ENCODE assay signal across 8 cellular contexts in genomic region chr17:17041018-17041521, GRCh38. TPM values are rescaled to one million over a fixed set of nuclear protein-coding genes. Genes with fewer than 3 reads are reported as not detected.
DNase-seq lines count a peak whose midpoint lies in the region; ATAC-seq lines count a peak whose summit lies in the region.

No MANE protein-coding gene starts in this region.

- H3K27ac Mint-ChIP-seq in activated naive CD8-positive, alpha-beta T cell treated with anti-CD3 and anti-CD28 coated beads, Interleukin-2, amount 10 ng/mL, durations not matched to agents 7 days and 5 days = no peak overlapping the region

- no peaks in the 10 kb centered on the region for H3K27me3 Mint-ChIP-seq in activated naive CD8-positive, alpha-beta T cell treated with anti-CD3 and anti-CD28 coated beads, Interleukin-2, amount 10 ng/mL, durations not matched to agents 7 days and 5 days

- no peak overlapping the region for H3K4me3 ChIP-seq in MG63

- H3K36me3 ChIP-seq in MG63 = peaks cover 5% of the 10 kb centered on the region

- no peak for ATAC-seq in activated naive CD8-positive, alpha-beta T cell treated with anti-CD3 and anti-CD28 coated beads, Interleukin-2, amount 10 ng/mL, durations not matched to agents 7 days and 5 days (ENCODE audit: low read depth)
- ATAC-seq in left colon = peak; percentile 26
- no peak for ATAC-seq in GM18498 (IDR thresholded peaks at IDR 0.05; ENCODE audit: unreplicated experiment)
- ATAC-seq in HG03460 (IDR thresholded peaks at IDR 0.05; ENCODE audit: unreplicated experiment) = no peak
- no peak for ATAC-seq in HG03442 (IDR thresholded peaks at IDR 0.05; ENCODE audit: unreplicated experiment)

- POLR2A ChIA-PET in activated naive CD8-positive, alpha-beta T cell treated with anti-CD3 and anti-CD28 coated beads, Interleukin-2, amount 10 ng/mL, durations not matched to agents 7 days and 5 days (lab: Charles Lee) = interaction anchor here (1.0 to 1.2 kb wide), 2 partner anchors 67 to 76 kb away, joined by 3 read pairs; no protein-coding TSS in a partner anchor

- H3K4me1 Mint-ChIP-seq in activated naive CD8-positive, alpha-beta T cell treated with anti-CD3 and anti-CD28 coated beads, Interleukin-2, amount 10 ng/mL, durations not matched to agents 7 days and 5 days = peaks cover 33% of the 10 kb centered on the region

- H3K4me3 Mint-ChIP-seq in activated naive CD8-positive, alpha-beta T cell treated with anti-CD3 and anti-CD28 coated beads, Interleukin-2, amount 10 ng/mL, durations not matched to agents 7 days and 5 days = peak overlapping the region; percentile 77

- peak; percentile 42 for DNase-seq in Caki2 (ENCODE audit: low read depth)
- DNase-seq in MG63 = peak; percentile 55
- no peak for DNase-seq in activated naive CD8-positive, alpha-beta T cell treated with anti-CD3 and anti-CD28 coated beads, Interleukin-2, amount 10 ng/mL, durations not matched to agents 7 days and 5 days
- DNase-seq in left colon = peak; percentile 32 to 56

- intact Hi-C loops in left colon (cut with DNase I, micrococcal nuclease) = no loop called here

- H3K27me3 ChIP-seq in MG63 = no peaks in the 10 kb centered on the region

- H3K27ac ChIP-seq in temporal lobe (ENCODE audit: low read depth, low read length) = peak overlapping the region; percentile 72

- H3K9me3 Mint-ChIP-seq in activated naive CD8-positive, alpha-beta T cell treated with anti-CD3 and anti-CD28 coated beads, Interleukin-2, amount 10 ng/mL, durations not matched to agents 7 days and 5 days = no peaks in the 10 kb centered on the region

- H3K36me3 Mint-ChIP-seq in activated naive CD8-positive, alpha-beta T cell treated with anti-CD3 and anti-CD28 coated beads, Interleukin-2, amount 10 ng/mL, durations not matched to agents 7 days and 5 days = peaks cover under 1% of the 10 kb centered on the region

- no peaks in the 10 kb centered on the region for H3K9me3 ChIP-seq in MG63

- in situ Hi-C loops in Caki2 (cut with HindIII; ENCODE audit: low pct_unique_long_range_greater_than_20kb, low sequenced_read_pairs) = no loop called here

RNA-seq across cellular contexts. Expression of gene MPRIP, which starts 1.2 kb away (rescaled TPM):
- 86.2 and 92.8 TPM in 2 replicates for total RNA-seq in Caki2 (2014; rRNA removed; shearing (Covaris generic); ENCODE audit: low replicate concordance)
- 139 and 143 TPM in 2 replicates for total RNA-seq in MG63 (2014; rRNA removed; shearing (Covaris generic); ENCODE audit: low replicate concordance)
- 100 to 1,000 TPM; 210 to 239 TPM for total RNA-seq in activated naive CD8-positive, alpha-beta T cell treated with anti-CD3 and anti-CD28 coated beads, Interleukin-2, amount 10 ng/mL, durations not matched to agents 7 days and 5 days
- 100 to 1,000 TPM; 160 to 169 TPM for total RNA-seq in left colon
- total RNA-seq in temporal lobe = 146 TPM
